ENCODE assay signal across 18 cellular contexts in genomic region chr3:112686360-112686759, GRCh38. TPM values are rescaled to one million over a fixed set of nuclear protein-coding genes. Genes with fewer than 3 reads are reported as not detected.
A peak's percentile ranks its signal among the peaks of the same experiment; 100 is the strongest.
DNase-seq lines count a peak whose midpoint lies in the region; ATAC-seq, FAIRE-seq and TF ChIP-seq lines count a peak whose summit lies in the region.
"Had no signal": no experiment of that assay in that cellular context is flagged by ENCODE, and none has a peak within 500 bp of the region (broad histone marks: within the 10 kb centered on the region; RNA-seq: fewer than 3 reads in every experiment).

No MANE protein-coding gene starts in this region.

- H3K9ac ChIP-seq in endodermal cell (ENCODE audit: extremely low read depth, low read length, poor library complexity, severe bottlenecking) = no peak overlapping the region

- peak; percentile 49 for FAIRE-seq in HTR-8/SVneo (lab: Jason Lieb, UNC)

- peaks cover 22% of the 10 kb centered on the region for H3K4me1 Mint-ChIP-seq in endodermal cell

- ATAC-seq in GM19328 (IDR thresholded peaks at IDR 0.05; ENCODE audit: unreplicated experiment) (no peak), GM18868 (IDR thresholded peaks at IDR 0.05; ENCODE audit: unreplicated experiment) (no peak)

- H3K4me3 ChIP-seq in endodermal cell (ENCODE audit: low read length) = no peak overlapping the region
- no peak overlapping the region for H3K4me3 ChIP-seq in osteoblast (ENCODE audit: insufficient read depth, low read length)
- H3K4me3 ChIP-seq in ascending aorta = no peak overlapping the region

- H3K27me3 Mint-ChIP-seq in endodermal cell (ENCODE audit: insufficient read depth) = no peaks in the 10 kb centered on the region

- no peak overlapping the region for H2AFZ ChIP-seq in osteoblast (ENCODE audit: low read length)

- H3K36me3 ChIP-seq in endodermal cell (ENCODE audit: control insufficient read depth, insufficient read depth, low read length) (no peaks in the 10 kb centered on the region), osteoblast (ENCODE audit: insufficient read depth, low read length) (no peaks in the 10 kb centered on the region), ascending aorta (no peaks in the 10 kb centered on the region)

- H3K27me3 ChIP-seq in endodermal cell (ENCODE audit: control insufficient read depth, insufficient read depth, low read length, poor library complexity, severe bottlenecking) = no peaks in the 10 kb centered on the region
- H3K27me3 ChIP-seq in osteoblast (ENCODE audit: insufficient read depth, low read length) = no peaks in the 10 kb centered on the region
- no peaks in the 10 kb centered on the region for H3K27me3 ChIP-seq in ascending aorta

- H3K27ac ChIP-seq in endodermal cell (ENCODE audit: low read depth, low read length) (peak overlapping the region; percentile 25), osteoblast (ENCODE audit: low read depth, low read length) (peak overlapping the region; percentile 45), ascending aorta (no peak overlapping the region)

- no peaks in the 10 kb centered on the region for H3K79me2 ChIP-seq in osteoblast (ENCODE audit: insufficient read depth, low read length)

- DNase-seq in ELF-1 (ENCODE audit: low read depth, low spot score) = peak; percentile 62
- DNase-seq in HTR-8/SVneo (ENCODE audit: insufficient read length, low spot score) = no peak
- DNase-seq in endodermal cell = no peak
- DNase-seq in osteoblast (ENCODE audit: insufficient read length, low spot score, missing footprints) = no peak
- DNase-seq in GM10266 (ENCODE audit: extremely low spot score) = no peak
- DNase-seq in ascending aorta (ENCODE audit: low spot score in 2 of 2) = no peak
- DNase-seq: ACHN, AML-193, COR-L47, HCEC 1CT, NCI-H187, NCI-H345, NCI-H526, OCI-M1, RPMI8226, SIG-M5 had no signal

- WGBS in endodermal cell (ENCODE audit: insufficient coverage in 1 of 2, insufficient read length in 1 of 2), 2 experiments = 41% methylated on average over 2 of the region's 2 CpGs; no CpG with 5 or more reads in 1 of the 2 experiments

- intact Hi-C loops in ascending aorta (cut with DNase I) = no loop called here

- H3K9me3 ChIP-seq in endodermal cell (ENCODE audit: control insufficient read depth, low read length) (no peaks in the 10 kb centered on the region), osteoblast (ENCODE audit: low read depth, low read length) (no peaks in the 10 kb centered on the region), ascending aorta (no peaks in the 10 kb centered on the region)

- no peak for TF ChIP-seq CTCF in endodermal cell (conservative IDR thresholded peaks at IDR 0.05)
- no peak for TF ChIP-seq CTCF in osteoblast (IDR thresholded peaks at IDR 0.05; ENCODE audit: extremely low read depth, low read depth, low read length)
- no peak for TF ChIP-seq CTCF in GM10266 (IDR thresholded peaks at IDR 0.05; ENCODE audit: control insufficient read depth, insufficient read depth, low read depth, missing control alignments)
- TF ChIP-seq CTCF in ascending aorta (IDR thresholded peaks at IDR 0.05) = no peak

- no peaks in the 10 kb centered on the region for H3K9me3 Mint-ChIP-seq in endodermal cell

- no peak overlapping the region for H3K4me3 Mint-ChIP-seq in endodermal cell

- no peak overlapping the region for H3K27ac Mint-ChIP-seq in endodermal cell

- no peaks in the 10 kb centered on the region for H3K36me3 Mint-ChIP-seq in endodermal cell (ENCODE audit: low read depth)

- no peak overlapping the region for H3K4me2 ChIP-seq in osteoblast (ENCODE audit: insufficient read depth, low read length)

- H3K4me1 ChIP-seq in endodermal cell (ENCODE audit: control insufficient read depth, insufficient read depth, low read length) = peaks cover 3% of the 10 kb centered on the region
- H3K4me1 ChIP-seq in osteoblast (ENCODE audit: insufficient read depth, low read length) = peaks cover 61% of the 10 kb centered on the region
- H3K4me1 ChIP-seq in ascending aorta = no peaks in the 10 kb centered on the region

- H4K20me1 ChIP-seq in osteoblast (ENCODE audit: insufficient read depth, low read length) = no peaks in the 10 kb centered on the region

RNA-seq across cellular contexts. Expression of gene CCDC80, which starts 45.4 kb away (rescaled TPM):
- total RNA-seq in endodermal cell (10 to 100 TPM in 1 of 2 donors, 1 to 10 TPM in 1; 4.6 to 31.5 TPM), osteoblast (564 and 657 TPM in 2 replicates), ascending aorta (160 TPM)
- polyA plus RNA-seq in endodermal cell (2013, experiment 1 of 2) = 62.4 TPM
- 84.0 TPM for polyA plus RNA-seq in endodermal cell (2013, experiment 2 of 2)

Comparison
In these comparisons a context has a peak if more than half of its experiments do, and no peak if none do; other contexts are left out.
1. H3K27ac ChIP-seq: peak in endodermal cell (single experiment) and osteoblast (single experiment); none in ascending aorta (0 of 2).